In genomic region chr1:63920154-63921117, GRCh38 we compare ENCODE assay signal across 1 cellular context.
TF ChIP-seq lines count a peak whose summit lies in the region.

No MANE protein-coding gene starts in this region.

TF ChIP-seq in A549, 52 proteins besides CTCF, POLR2A, EP300 and RAD21 (continued from another document):
- TF ChIP-seq BCL3 (IDR thresholded peaks at IDR 0.05) (0 out of 3 replicates have a peak, but pooled peaks have one; percentile 21), JUN (IDR thresholded peaks at IDR 0.05) (peak in 1 of 2 experiments; percentile 59; a peak in 3 of 5 replicates), FOSL2 (IDR thresholded peaks at IDR 0.05) (0 out of 2 replicates have a peak, but pooled peaks have one; percentile 5), FOSL2 (CRISPR knock-in tag; IDR thresholded peaks at IDR 0.05) (peak; percentile 58; the same call in 1 of the 2 replicates), GATA3 (IDR thresholded peaks at IDR 0.05; ENCODE audit: borderline replicate concordance) (peak; percentile 98), EHMT2 (IDR thresholded peaks at IDR 0.05; ENCODE audit: low read depth) (no peak), SREBF2 (IDR thresholded peaks at IDR 0.05) (no peak), HOXB5 (CRISPR knock-in tag; IDR thresholded peaks at IDR 0.05) (peak; percentile 95), PBX3 (IDR thresholded peaks at IDR 0.05) (peak; percentile 62; the same call in 1 of the 2 replicates), HOXA7 (CRISPR knock-in tag; IDR thresholded peaks at IDR 0.05) (no peak)
